Comparison of ENCODE assay signal across 20 cellular contexts in genomic region chr14:49909016-49909415, GRCh38.
"Had no signal": no experiment of that assay in that cellular context is flagged by ENCODE, and none has a peak within 500 bp of the region (broad histone marks: within the 10 kb centered on the region; RNA-seq: fewer than 3 reads in every experiment).

No MANE protein-coding gene starts in this region.

- H3K36me3 Mint-ChIP-seq: type B pancreatic cell, WTC11 had no signal

- ATAC-seq: activated CD4-positive, alpha-beta T cell treated with anti-CD3 and anti-CD28 coated beads for 36 hours; activated T-helper 17 cell treated with anti-CD3 and anti-CD28 coated beads, Interleukin-2, amount 50 U/mL, for 72 hours; body of pancreas; psoas muscle; right cardiac atrium; stimulated activated naive CD8-positive, alpha-beta T cell treated with anti-CD3 and anti-CD28 coated beads, Interleukin-15, amount 100 ng/mL, for 72 hours; WTC11 had no signal

- H3K27me3 Mint-ChIP-seq: activated CD4-positive, alpha-beta memory T cell treated with anti-CD3 and anti-CD28 coated beads, Interleukin-2, amount 10 ng/mL, durations not matched to agents 7 days and 5 days; activated CD4-positive, alpha-beta T cell treated with anti-CD3 and anti-CD28 coated beads for 36 hours; activated naive CD8-positive, alpha-beta T cell treated with anti-CD3 and anti-CD28 coated beads for 36 hours; activated T-helper 17 cell treated with anti-CD3 and anti-CD28 coated beads, Interleukin-2, amount 50 U/mL, for 72 hours; stimulated activated naive CD8-positive, alpha-beta T cell treated with anti-CD3 and anti-CD28 coated beads, Interleukin-15, amount 100 ng/mL, for 72 hours; type B pancreatic cell had no signal

- H3K4me3 ChIP-seq: body of pancreas, left ventricle myocardium inferior, psoas muscle had no signal

- H3K4me3 Mint-ChIP-seq: activated CD4-positive, alpha-beta T cell treated with anti-CD3 and anti-CD28 coated beads for 36 hours; activated naive CD8-positive, alpha-beta T cell treated with anti-CD3 and anti-CD28 coated beads for 36 hours; neural crest cell; T-helper 2 cell treated with Interferon-gamma antibody and Interleukin-4, amounts not matched to agents 5 μg/mL and 100 μg/mL, for 36 hours; type B pancreatic cell; WTC11 had no signal

- H3K9me3 ChIP-seq: body of pancreas, left ventricle myocardium inferior, psoas muscle had no signal

- H3K27me3 ChIP-seq: body of pancreas, foreskin keratinocyte had no signal

- H3K36me3 ChIP-seq: left ventricle myocardium inferior had no signal

- DNase-seq: activated CD4-positive, alpha-beta memory T cell treated with anti-CD3 and anti-CD28 coated beads, Interleukin-2, amount 10 ng/mL, durations not matched to agents 7 days and 5 days; activated CD4-positive, alpha-beta T cell treated with anti-CD3 and anti-CD28 coated beads for 36 hours; activated naive CD4-positive, alpha-beta T cell; activated naive CD8-positive, alpha-beta T cell treated with anti-CD3 and anti-CD28 coated beads for 36 hours; activated T-cell treated with anti-CD3 and anti-CD28 coated beads, Interleukin-2, amount 50 U/mL, for 1 hour; amygdala; body of pancreas; effector CD8-positive, alpha-beta T cell; glutamatergic neuron; kidney glomerular epithelial cell; left ventricle myocardium inferior; psoas muscle; right cardiac atrium; stimulated activated naive CD8-positive, alpha-beta T cell treated with anti-CD3 and anti-CD28 coated beads, Interleukin-15, amount 100 ng/mL, for 72 hours had no signal

- H3K9me3 Mint-ChIP-seq: activated T-helper 17 cell treated with anti-CD3 and anti-CD28 coated beads, Interleukin-2, amount 50 U/mL, for 72 hours; neural crest cell; type B pancreatic cell; WTC11 had no signal

- H3K27ac Mint-ChIP-seq: activated CD4-positive, alpha-beta memory T cell treated with anti-CD3 and anti-CD28 coated beads, Interleukin-2, amount 10 ng/mL, durations not matched to agents 7 days and 5 days; activated CD4-positive, alpha-beta T cell treated with anti-CD3 and anti-CD28 coated beads for 36 hours; T-helper 2 cell treated with Interferon-gamma antibody and Interleukin-4, amounts not matched to agents 5 μg/mL and 100 μg/mL, for 36 hours; WTC11 had no signal

- H3K27ac ChIP-seq: foreskin keratinocyte had no signal

- H3K4me1 Mint-ChIP-seq: neural crest cell had no signal

- H3K4me1 ChIP-seq: body of pancreas, psoas muscle had no signal
